ENCODE assay signal across 32 cellular contexts in genomic region chr10:5370493-5371317, GRCh38. TPM values are rescaled to one million over a fixed set of nuclear protein-coding genes. Genes with fewer than 3 reads are reported as not detected.
"Had no signal": no experiment of that assay in that cellular context is flagged by ENCODE, and none has a peak within 500 bp of the region (broad histone marks: within the 10 kb centered on the region; RNA-seq: fewer than 3 reads in every experiment).

No MANE protein-coding gene starts in this region.

- H3K9me3 ChIP-seq: ascending aorta, body of pancreas, MG63 had no signal

- H3K36me3 Mint-ChIP-seq: activated naive CD4-positive, alpha-beta T cell treated with anti-CD3 and anti-CD28 coated beads, Interleukin-2, amount 50 U/mL, for 72 hours had no signal

- FAIRE-seq: bronchial epithelial cell had no signal

- H3K4me2 ChIP-seq: KMS-11 had no signal

- H3K4me3 Mint-ChIP-seq: activated CD4-positive, alpha-beta T cell treated with anti-CD3 and anti-CD28 coated beads for 36 hours; activated CD8-positive, alpha-beta T cell treated with anti-CD3 and anti-CD28 coated beads, Interleukin-2, amount 10 ng/mL, durations not matched to agents 7 days and 5 days; activated naive CD8-positive, alpha-beta T cell treated with anti-CD3 and anti-CD28 coated beads, Interleukin-2, amount 50 U/mL, for 24 hours; activated T-helper 1 cell treated with anti-CD3 and anti-CD28 coated beads, Interleukin-12 subunit alpha, Interleukin-12 subunit beta, Interleukin-2, Interleukin-4 antibody, amounts not matched to agents 30 ng/mL and 10 ng/mL and 1 ng/mL, durations not matched to agents 14 hours and 24 hours and 36 hours had no signal

- DNase-seq: activated CD4-positive, alpha-beta T cell treated with anti-CD3 and anti-CD28 coated beads for 36 hours; activated CD4-positive, alpha-beta T cell treated with anti-CD3 and anti-CD28 coated beads, Interleukin-2, amount 50 U/mL, for 1 hour; activated CD8-positive, alpha-beta memory T cell treated with anti-CD3 and anti-CD28 coated beads, Interleukin-2, amount 50 U/mL, for 48 hours; activated CD8-positive, alpha-beta T cell treated with anti-CD3 and anti-CD28 coated beads, Interleukin-2, amount 10 ng/mL, durations not matched to agents 7 days and 5 days; activated effector memory CD4-positive, alpha-beta T cell treated with Interleukin-2 at 50 U/mL for 16 hours; activated naive CD4-positive, alpha-beta T cell; activated naive CD8-positive, alpha-beta T cell treated with anti-CD3 and anti-CD28 coated beads, Interleukin-2, amount 50 U/mL, for 24 hours; activated T-cell treated with anti-CD3 and anti-CD28 coated beads, Interleukin-2, amount 50 U/mL, for 1 hour; amniotic stem cell; body of pancreas; central memory CD4-positive, alpha-beta T cell; MG63; MV-4-11; NCI-H1092 treated with DMSO at 0.1 percent for 48 hours; NCI-H1417 treated with DMSO at 0.1 percent for 48 hours; NCI-H1694; NCI-H2029; NCI-H2107; NCI-H345; NCI-H510A; NCI-H526 treated with DMSO at 0.1 percent for 48 hours; NCI-H82; SIG-M5 had no signal

- H3K4me1 ChIP-seq: ascending aorta had no signal

- H3K27ac ChIP-seq: ascending aorta, body of pancreas, KMS-11, VCaP had no signal

- H3K9ac ChIP-seq: KMS-11 had no signal

- H3K27ac Mint-ChIP-seq: activated CD4-positive, alpha-beta T cell treated with anti-CD3 and anti-CD28 coated beads for 36 hours; activated CD8-positive, alpha-beta T cell treated with anti-CD3 and anti-CD28 coated beads, Interleukin-2, amount 10 ng/mL, durations not matched to agents 7 days and 5 days; activated naive CD4-positive, alpha-beta T cell treated with anti-CD3 and anti-CD28 coated beads, Interleukin-2, amount 50 U/mL, for 72 hours; activated naive CD8-positive, alpha-beta T cell treated with anti-CD3 and anti-CD28 coated beads, Interleukin-2, amount 50 U/mL, for 24 hours; activated T-helper 1 cell treated with anti-CD3 and anti-CD28 coated beads, Interleukin-12 subunit alpha, Interleukin-12 subunit beta, Interleukin-2, Interleukin-4 antibody, amounts not matched to agents 30 ng/mL and 10 ng/mL and 1 ng/mL, durations not matched to agents 14 hours and 24 hours and 36 hours had no signal

- H3K36me3 ChIP-seq: ascending aorta, MG63 had no signal

- ATAC-seq: activated CD4-positive, alpha-beta T cell treated with anti-CD3 and anti-CD28 coated beads for 36 hours; activated CD8-positive, alpha-beta T cell treated with anti-CD3 and anti-CD28 coated beads, Interleukin-2, amount 10 ng/mL, durations not matched to agents 7 days and 5 days; activated naive CD4-positive, alpha-beta T cell treated with anti-CD3 and anti-CD28 coated beads, Interleukin-2, amount 50 U/mL, for 72 hours; activated naive CD8-positive, alpha-beta T cell treated with anti-CD3 and anti-CD28 coated beads, Interleukin-2, amount 50 U/mL, for 24 hours; body of pancreas had no signal

- H3K4me1 Mint-ChIP-seq: activated CD4-positive, alpha-beta T cell treated with anti-CD3 and anti-CD28 coated beads for 36 hours; activated naive CD8-positive, alpha-beta T cell treated with anti-CD3 and anti-CD28 coated beads, Interleukin-2, amount 50 U/mL, for 24 hours had no signal

- H3K4me3 ChIP-seq: ascending aorta, body of pancreas, MG63 had no signal

- H3K27me3 ChIP-seq: ascending aorta, body of pancreas, MG63 had no signal

RNA-seq across cellular contexts. Expression of gene UCN3, which starts 5.9 kb away (rescaled TPM):
- total RNA-seq: activated CD4-positive, alpha-beta T cell treated with anti-CD3 and anti-CD28 coated beads for 36 hours; activated CD8-positive, alpha-beta T cell treated with anti-CD3 and anti-CD28 coated beads, Interleukin-2, amount 10 ng/mL, durations not matched to agents 7 days and 5 days; activated naive CD4-positive, alpha-beta T cell treated with anti-CD3 and anti-CD28 coated beads, Interleukin-2, amount 50 U/mL, for 72 hours; activated T-helper 1 cell treated with anti-CD3 and anti-CD28 coated beads, Interleukin-12 subunit alpha, Interleukin-12 subunit beta, Interleukin-2, Interleukin-4 antibody, amounts not matched to agents 30 ng/mL and 10 ng/mL and 1 ng/mL, durations not matched to agents 14 hours and 24 hours and 36 hours; ascending aorta; bronchial epithelial cell; OCI-LY7; RPMI7951; T-helper 2 cell treated with Interferon-gamma antibody and Interleukin-4, amounts not matched to agents 100 ng/mL and 5 ng/mL, for 36 hours had no signal

RNA-seq across cellular contexts. Expression of gene TUBAL3, which starts 33.9 kb away (rescaled TPM):
- total RNA-seq: activated CD4-positive, alpha-beta T cell treated with anti-CD3 and anti-CD28 coated beads for 36 hours; activated CD8-positive, alpha-beta T cell treated with anti-CD3 and anti-CD28 coated beads, Interleukin-2, amount 10 ng/mL, durations not matched to agents 7 days and 5 days; activated naive CD4-positive, alpha-beta T cell treated with anti-CD3 and anti-CD28 coated beads, Interleukin-2, amount 50 U/mL, for 72 hours; activated T-helper 1 cell treated with anti-CD3 and anti-CD28 coated beads, Interleukin-12 subunit alpha, Interleukin-12 subunit beta, Interleukin-2, Interleukin-4 antibody, amounts not matched to agents 30 ng/mL and 10 ng/mL and 1 ng/mL, durations not matched to agents 14 hours and 24 hours and 36 hours; ascending aorta; body of pancreas; OCI-LY7; T-helper 2 cell treated with Interferon-gamma antibody and Interleukin-4, amounts not matched to agents 100 ng/mL and 5 ng/mL, for 36 hours had no signal
